In genomic region chr1:158506369-158506987, GRCh38 we compare ENCODE assay signal across 8 cellular contexts. TPM values are rescaled to one million over a fixed set of nuclear protein-coding genes. Genes with fewer than 3 reads are reported as not detected.
DNase-seq lines count a peak whose midpoint lies in the region; ATAC-seq, FAIRE-seq and TF ChIP-seq lines count a peak whose summit lies in the region.
"Had no signal": no experiment of that assay in that cellular context is flagged by ENCODE, and none has a peak within 500 bp of the region (broad histone marks: within the 10 kb centered on the region; RNA-seq: fewer than 3 reads in every experiment).

No MANE protein-coding gene starts in this region.

- peak; percentile 73 for TF ChIP-seq CTCF in NB4 (IDR thresholded peaks at IDR 0.05; ENCODE audit: low read depth, low read length)
- TF ChIP-seq CTCF in psoas muscle (IDR thresholded peaks at IDR 0.05) = no peak

- no peaks in the 10 kb centered on the region for H3K4me1 Mint-ChIP-seq in stimulated activated effector memory CD8-positive, alpha-beta T cell treated with anti-CD3 and anti-CD28 coated beads, Interleukin-12 subunit alpha, Interleukin-12 subunit beta, amount 100 ng/mL, for 72 hours

- H3K4me3 ChIP-seq in NB4 (ENCODE audit: low read depth, low read length) (no peak overlapping the region), psoas muscle (no peak overlapping the region)

- intact Hi-C loops in psoas muscle (cut with DNase I) = loop anchor here in 1 of 2 donors (5.0 to 10.0 kb wide), 2 partner anchors 491 to 568 kb away; partner anchors contain the start of gene AIM2

- no peaks in the 10 kb centered on the region for H3K4me1 ChIP-seq in psoas muscle

- no peak overlapping the region for H3K4me3 Mint-ChIP-seq in stimulated activated effector memory CD8-positive, alpha-beta T cell treated with anti-CD3 and anti-CD28 coated beads, Interleukin-12 subunit alpha, Interleukin-12 subunit beta, amount 100 ng/mL, for 72 hours

- no peaks in the 10 kb centered on the region for H3K9me3 ChIP-seq in psoas muscle

- peak; percentile 77 for FAIRE-seq in GM12891 (lab: Jason Lieb, UNC)

- no peaks in the 10 kb centered on the region for H3K36me3 Mint-ChIP-seq in stimulated activated effector memory CD8-positive, alpha-beta T cell treated with anti-CD3 and anti-CD28 coated beads, Interleukin-12 subunit alpha, Interleukin-12 subunit beta, amount 100 ng/mL, for 72 hours

- no peak for TF ChIP-seq POLR2A in GM12891 (IDR thresholded peaks at IDR 0.05; ENCODE audit: low read depth, low read length)
- TF ChIP-seq POLR2A in NB4 (IDR thresholded peaks at IDR 0.05; ENCODE audit: extremely low read depth, insufficient read length) = no peak

- H3K27ac ChIP-seq in psoas muscle = no peak overlapping the region

- H3K27me3 ChIP-seq in psoas muscle (ENCODE audit: insufficient read depth in 3 of 3, low read length in 2 of 3) = no peaks in the 10 kb centered on the region

- WGBS in psoas muscle, 3 donors = 23 to 40% (median 39%) methylated on average over 1 of the region's 1 CpG

- DNase-seq in GM12891 (ENCODE audit: insufficient read length, low spot score) (no peak), NB4 (ENCODE audit: low read depth) (peak; percentile 67), activated T-cell treated with anti-CD3 and anti-CD28 coated beads for 4 hours (peak; percentile 19), iPS DF 4.7 (ENCODE audit: extremely low read depth, low spot score) (peak; percentile 69), GM19238 (ENCODE audit: insufficient read length, low spot score) (no peak), psoas muscle (no peak)
- DNase-seq in stimulated activated effector memory CD8-positive, alpha-beta T cell treated with anti-CD3 and anti-CD28 coated beads, Interleukin-12 subunit alpha, Interleukin-12 subunit beta, amount 100 ng/mL, for 72 hours (ENCODE audit: low spot score in 2 of 2) = peak; percentile 25 to 59

- no peak overlapping the region for H3K27ac Mint-ChIP-seq in stimulated activated effector memory CD8-positive, alpha-beta T cell treated with anti-CD3 and anti-CD28 coated beads, Interleukin-12 subunit alpha, Interleukin-12 subunit beta, amount 100 ng/mL, for 72 hours

- peak; percentile 71 for ATAC-seq in stimulated activated effector memory CD8-positive, alpha-beta T cell treated with anti-CD3 and anti-CD28 coated beads, Interleukin-12 subunit alpha, Interleukin-12 subunit beta, amount 100 ng/mL, for 72 hours
- no peak for ATAC-seq in psoas muscle

- no peaks in the 10 kb centered on the region for H3K9me3 Mint-ChIP-seq in stimulated activated effector memory CD8-positive, alpha-beta T cell treated with anti-CD3 and anti-CD28 coated beads, Interleukin-12 subunit alpha, Interleukin-12 subunit beta, amount 100 ng/mL, for 72 hours

- no peaks in the 10 kb centered on the region for H3K36me3 ChIP-seq in psoas muscle (ENCODE audit: insufficient read depth in 1 of 2, low read depth in 1 of 2)

TF ChIP-seq in GM12891, 5 proteins besides CTCF, POLR2A, EP300 and RAD21:
- TF ChIP-seq POU2F2 (IDR thresholded peaks at IDR 0.05; ENCODE audit: low read depth, low read length) (no peak), PAX5 (IDR thresholded peaks at IDR 0.05; ENCODE audit: insufficient read depth, low read length, severe bottlenecking) (no peak), POLR2AphosphoS5 (IDR thresholded peaks at IDR 0.05; ENCODE audit: low read depth, low read length) (no peak), TAF1 (IDR thresholded peaks at IDR 0.05; ENCODE audit: low read depth, low read length) (no peak), SPI1 (IDR thresholded peaks at IDR 0.05; ENCODE audit: low read depth, low read length) (no peak)
TF ChIP-seq in GM12891: peak in this region for 0.

RNA-seq across cellular contexts. Expression of gene OR10R2, which starts 34.5 kb away (rescaled TPM):
- not detected for polyA plus RNA-seq in GM12891 (2012; ENCODE audit: low read depth, missing spikeins)
- not detected for total RNA-seq in psoas muscle
- polyA plus RNA-seq in psoas muscle = not detected
- total RNA-seq: skeletal muscle tissue had no signal

RNA-seq across cellular contexts. Expression of gene OR10K1, which starts 44.8 kb away (rescaled TPM):
- polyA plus RNA-seq in GM12891 (2012; ENCODE audit: low read depth, missing spikeins) = not detected
- under 1 TPM in 1 of 4 donors, not detected in 3; 0.06 TPM for total RNA-seq in psoas muscle
- polyA plus RNA-seq in psoas muscle = not detected
- total RNA-seq: skeletal muscle tissue had no signal

RNA-seq across cellular contexts. Expression of gene OR6Y1, which starts 47.7 kb away (rescaled TPM):
- polyA plus RNA-seq in GM12891 (2012; ENCODE audit: low read depth, missing spikeins) = not detected
- total RNA-seq in psoas muscle = not detected
- polyA plus RNA-seq in psoas muscle = not detected
- total RNA-seq: skeletal muscle tissue had no signal

Comparison
In these comparisons a context has a peak if more than half of its experiments do, and no peak if none do; other contexts are left out.
1. DNase-seq: peak in NB4 (single experiment), activated T-cell treated with anti-CD3 and anti-CD28 coated beads for 4 hours (single experiment), iPS DF 4.7 (single experiment) and stimulated activated effector memory CD8-positive, alpha-beta T cell treated with anti-CD3 and anti-CD28 coated beads, Interleukin-12 subunit alpha, Interleukin-12 subunit beta, amount 100 ng/mL, for 72 hours (2 of 2); none in GM12891 (single experiment), GM19238 (single experiment) and psoas muscle (0 of 2).